8 cellular contexts compared by ENCODE assay signal in the genomic region with DNA sequence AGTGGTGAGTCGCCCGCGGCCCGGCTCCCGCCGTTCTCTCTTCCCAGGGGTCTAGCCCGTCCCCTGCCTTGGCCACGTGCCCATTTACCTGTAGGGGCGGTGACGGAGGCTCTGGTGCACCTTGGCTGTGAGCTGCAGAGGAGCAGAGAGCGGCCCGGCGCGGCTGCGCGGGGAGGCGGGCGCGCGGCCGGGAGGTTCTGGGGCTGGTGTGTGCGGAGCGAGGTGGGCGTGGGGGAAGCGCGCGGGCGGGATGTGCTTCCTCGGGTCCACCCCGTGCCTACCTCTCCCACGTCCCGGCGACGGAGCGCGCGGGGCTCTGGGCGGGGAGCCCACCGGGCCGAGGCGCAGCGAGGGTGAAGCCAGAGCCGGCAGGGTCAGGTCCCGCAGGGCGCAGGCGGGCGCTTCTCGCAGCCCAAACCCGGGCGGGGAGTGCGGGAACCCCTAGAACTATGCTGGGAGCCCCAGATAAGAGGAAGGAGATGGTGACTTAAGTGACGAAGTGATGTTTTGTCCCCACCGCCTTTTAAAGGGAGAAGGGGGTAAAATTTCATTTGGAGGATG. TPM values are rescaled to one million over a fixed set of nuclear protein-coding genes. Genes with fewer than 3 reads are reported as not detected.
DNase-seq lines count a peak whose midpoint lies in the region; ATAC-seq lines count a peak whose summit lies in the region.

No MANE protein-coding gene starts in this region.

- DNase-seq in AG20443 (ENCODE audit: low spot score) (peak; percentile 32), T-helper 22 cell (ENCODE audit: low read depth) (peak; percentile 51), lung microvascular endothelial cell (ENCODE audit: low read depth in 2 of 2) (peak; percentile 53 to 54), cortex of kidney (lab: John Stamatoyannopoulos, UW) (no peak)
- DNase-seq in stimulated activated naive CD4-positive, alpha-beta T cell (lab: John Stamatoyannopoulos, UW) = peak; percentile 64 to 86 (median 79)

- peak overlapping the region; percentile 60 for H3K27ac ChIP-seq in cingulate gyrus (ENCODE audit: low read depth, low read length)

- ATAC-seq in GM19351 (IDR thresholded peaks at IDR 0.05; ENCODE audit: unreplicated experiment) = peak; percentile 7
- ATAC-seq in HG03439 (IDR thresholded peaks at IDR 0.05; ENCODE audit: unreplicated experiment) = peak; percentile 8

RNA-seq across cellular contexts. Expression of gene UPP1, which starts 0.4 kb away (rescaled TPM):
- 7.9 and 8.1 TPM in 2 replicates for total RNA-seq in lung microvascular endothelial cell

RNA-seq across cellular contexts. Expression of gene C7orf57, which starts 54.2 kb away (rescaled TPM):
- total RNA-seq in lung microvascular endothelial cell = not detected in 2 replicates
